1 cellular context compared by ENCODE assay signal in the genomic region with DNA sequence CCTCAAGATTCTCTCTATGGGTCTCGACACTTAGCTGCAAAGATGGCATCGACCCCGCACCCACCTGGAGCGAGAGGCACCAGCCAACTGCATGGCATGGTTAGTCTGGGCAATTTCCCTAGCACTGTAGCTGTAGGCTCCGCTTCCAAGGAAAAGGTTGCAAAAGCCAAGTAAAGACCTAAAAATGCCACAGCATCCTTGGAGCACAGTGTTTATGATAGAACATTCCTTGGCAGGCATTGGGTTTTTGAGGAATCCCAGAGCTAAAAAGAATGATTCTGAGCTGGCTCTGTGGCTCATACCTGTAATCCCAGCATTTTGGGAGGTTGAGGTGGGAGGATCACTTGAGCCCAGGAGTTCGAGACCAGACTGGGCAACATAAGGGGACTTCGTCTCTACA.
TF ChIP-seq lines count a peak whose summit lies in the region.

No MANE protein-coding gene starts in this region.

TF ChIP-seq in IMR-90, 13 proteins besides CTCF, POLR2A, EP300 and RAD21:
- TF ChIP-seq BHLHE40 (IDR thresholded peaks at IDR 0.05; ENCODE audit: low read depth, low read length) = no peak
- TF ChIP-seq CEBPB (IDR thresholded peaks at IDR 0.05; ENCODE audit: low read depth, low read length) = peak; percentile 18; the same call in 1 of the 2 replicates
